In genomic region chr6:54441020-54441419, GRCh38 we compare ENCODE assay signal across 17 cellular contexts.
DNase-seq lines count a peak whose midpoint lies in the region; ATAC-seq and TF ChIP-seq lines count a peak whose summit lies in the region.
"Had no signal": no experiment of that assay in that cellular context is flagged by ENCODE, and none has a peak within 500 bp of the region (broad histone marks: within the 10 kb centered on the region; RNA-seq: fewer than 3 reads in every experiment).

No MANE protein-coding gene starts in this region.

- H3K4me1 ChIP-seq in PC-3 (ENCODE audit: insufficient read depth, low read length) (peaks cover 8% of the 10 kb centered on the region; the same call in 1 of the 2 replicates), spleen (no peaks in the 10 kb centered on the region)
- H3K4me1 ChIP-seq in naive thymus-derived CD4-positive, alpha-beta T cell (ENCODE audit: control insufficient read depth in 2 of 2, insufficient read depth in 2 of 2, low read length in 2 of 2), result no peaks in the 10 kb centered on the region
- H3K4me1 ChIP-seq: A549; BLaER1 treated with 17β-estradiol and CSF1 and Interleukin-3, amounts not matched to agents 10 nM and 100 nM; Caco-2 had no signal

- CTCF ChIA-PET in PC-3 (lab: Charles Lee), result no interaction called here
- CTCF ChIA-PET in naive thymus-derived CD4-positive, alpha-beta T cell (lab: Charles Lee), result no interaction called here

- BruUV-seq in PC-3 (replicated peaks; lab: Mats Ljungman, UMichigan), result no TSS peak

- H3K27me3 ChIP-seq in PC-3 (ENCODE audit: low read length), result no peaks in the 10 kb centered on the region
- no peaks in the 10 kb centered on the region for H3K27me3 ChIP-seq in spleen (replicated peaks in 1 of 7)
- H3K27me3 ChIP-seq in naive thymus-derived CD4-positive, alpha-beta T cell (ENCODE audit: control insufficient read depth in 2 of 2, insufficient read depth in 2 of 2, low read length in 2 of 2), result no peaks in the 10 kb centered on the region
- H3K27me3 ChIP-seq: BLaER1 treated with 17β-estradiol and CSF1 and Interleukin-3, amounts not matched to agents 10 nM and 100 nM had no signal

- ATAC-seq in PC-3, result no peak
- ATAC-seq in naive thymus-derived CD4-positive, alpha-beta T cell, result no peak
- ATAC-seq: A549; CD8-positive, alpha-beta T cell had no signal

- DNase-seq in PC-3 (no peak), posterior vena cava (ENCODE audit: low spot score) (peak; percentile 30), spleen (peak; percentile 51)
- DNase-seq in naive thymus-derived CD4-positive, alpha-beta T cell, result no peak
- no peak for DNase-seq in activated CD4-positive, alpha-beta T cell treated with anti-CD3 and anti-CD28 coated beads, Interleukin-2, amount 10 ng/mL, durations not matched to agents 24 days and 14 days
- no peak for DNase-seq in stimulated activated CD4-positive, alpha-beta T cell treated with anti-CD3 and anti-CD28 coated beads, Interleukin-1b, Interleukin-23, amount 100 ng/mL, for 48 hours
- DNase-seq: AML-193; Caco-2; CD4-positive, alpha-beta T cell; CD8-positive, alpha-beta T cell; DMS79 treated with DMSO at 0.1 percent for 48 hours; GF-D8 had no signal

- H3K9ac ChIP-seq in PC-3 (ENCODE audit: low read length), result no peak overlapping the region
- H3K9ac ChIP-seq: BLaER1 treated with 17β-estradiol and CSF1 and Interleukin-3, amounts not matched to agents 10 nM and 100 nM had no signal

- TF ChIP-seq CTCF in PC-3 (conservative IDR thresholded peaks at IDR 0.05; ENCODE audit: low read depth, low read length) (no peak), spleen (IDR thresholded peaks at IDR 0.05 in 8 of 11, conservative IDR thresholded peaks at IDR 0.05 in 3 of 11) (no peak)

- H3K4me1 Mint-ChIP-seq in naive thymus-derived CD4-positive, alpha-beta T cell, result no peaks in the 10 kb centered on the region
- H3K4me1 Mint-ChIP-seq in activated CD4-positive, alpha-beta T cell treated with anti-CD3 and anti-CD28 coated beads, Interleukin-2, amount 10 ng/mL, durations not matched to agents 24 days and 14 days, result no peaks in the 10 kb centered on the region
- H3K4me1 Mint-ChIP-seq: B cell had no signal

- no peaks in the 10 kb centered on the region for H3K9me3 ChIP-seq in PC-3 (ENCODE audit: low read length)
- peaks cover 0 to 10% (median 0%) of the 10 kb centered on the region in 8 donors for H3K9me3 ChIP-seq in spleen
- H3K9me3 ChIP-seq in naive thymus-derived CD4-positive, alpha-beta T cell (ENCODE audit: control insufficient read depth in 2 of 3, low read length in 3 of 3), result no peaks in the 10 kb centered on the region
- H3K9me3 ChIP-seq: A549; BLaER1 treated with 17β-estradiol and CSF1 and Interleukin-3, amounts not matched to agents 10 nM and 100 nM; Caco-2 had no signal

- peaks cover 0 to 22% (median 7%) of the 10 kb centered on the region in 11 donors for H3K9me3 Mint-ChIP-seq in naive thymus-derived CD4-positive, alpha-beta T cell
- peaks cover 3% of the 10 kb centered on the region for H3K9me3 Mint-ChIP-seq in activated CD4-positive, alpha-beta T cell treated with anti-CD3 and anti-CD28 coated beads, Interleukin-2, amount 10 ng/mL, durations not matched to agents 24 days and 14 days

- POLR2A ChIA-PET in PC-3 (lab: Charles Lee; ENCODE audit: unreplicated experiment), result no interaction called here
- POLR2A ChIA-PET in naive thymus-derived CD4-positive, alpha-beta T cell (lab: Charles Lee), result no interaction called here

- no peak overlapping the region for H3K4me3 Mint-ChIP-seq in naive thymus-derived CD4-positive, alpha-beta T cell
- H3K4me3 Mint-ChIP-seq in activated CD4-positive, alpha-beta T cell treated with anti-CD3 and anti-CD28 coated beads, Interleukin-2, amount 10 ng/mL, durations not matched to agents 24 days and 14 days, result no peak overlapping the region
- H3K4me3 Mint-ChIP-seq: B cell; CD4-positive, alpha-beta T cell; CD8-positive, alpha-beta T cell had no signal

- H3K36me3 Mint-ChIP-seq in naive thymus-derived CD4-positive, alpha-beta T cell, result no peaks in the 10 kb centered on the region
- no peaks in the 10 kb centered on the region for H3K36me3 Mint-ChIP-seq in activated CD4-positive, alpha-beta T cell treated with anti-CD3 and anti-CD28 coated beads, Interleukin-2, amount 10 ng/mL, durations not matched to agents 24 days and 14 days (ENCODE audit: low read depth)
- H3K36me3 Mint-ChIP-seq: CD8-positive, alpha-beta T cell had no signal

- H3K4me2 ChIP-seq in PC-3 (ENCODE audit: low read length), result no peak overlapping the region
- H3K4me2 ChIP-seq: A549; BLaER1 treated with 17β-estradiol and CSF1 and Interleukin-3, amounts not matched to agents 10 nM and 100 nM had no signal

- H3K9me2 ChIP-seq in PC-3 (replicated peaks; ENCODE audit: low read length), result no peaks in the 10 kb centered on the region

- H4K20me1 ChIP-seq in PC-3 (ENCODE audit: low read length), result no peaks in the 10 kb centered on the region
- H4K20me1 ChIP-seq: BLaER1 treated with 17β-estradiol and CSF1 and Interleukin-3, amounts not matched to agents 10 nM and 100 nM had no signal

- no peak overlapping the region for H3K27ac Mint-ChIP-seq in naive thymus-derived CD4-positive, alpha-beta T cell
- H3K27ac Mint-ChIP-seq in activated CD4-positive, alpha-beta T cell treated with anti-CD3 and anti-CD28 coated beads, Interleukin-2, amount 10 ng/mL, durations not matched to agents 24 days and 14 days, result no peak overlapping the region
- H3K27ac Mint-ChIP-seq: B cell; CD4-positive, alpha-beta T cell; CD8-positive, alpha-beta T cell had no signal

- WGBS in spleen, 5 donors, result 83 to 95% (median 92%) methylated on average over 2 of the region's 2 CpGs

- H3K4me3 ChIP-seq in PC-3 (ENCODE audit: low read length) (no peak overlapping the region), spleen (no peak overlapping the region)
- H3K4me3 ChIP-seq in naive thymus-derived CD4-positive, alpha-beta T cell (ENCODE audit: low read length), result no peak overlapping the region
- H3K4me3 ChIP-seq: A549; BLaER1 treated with 17β-estradiol and CSF1 and Interleukin-3, amounts not matched to agents 10 nM and 100 nM had no signal

- intact Hi-C loops in PC-3 (cut with micrococcal nuclease) (no loop called here), posterior vena cava (cut with DNase I) (no loop called here), spleen (cut with DNase I; ENCODE audit: low total_unique reads) (no loop called here)
- intact Hi-C loops in naive thymus-derived CD4-positive, alpha-beta T cell (cut with micrococcal nuclease), result no loop called here
- intact Hi-C loops in activated CD4-positive, alpha-beta T cell treated with anti-CD3 and anti-CD28 coated beads, Interleukin-2, amount 10 ng/mL, durations not matched to agents 24 days and 14 days (cut with micrococcal nuclease), result no loop called here

- H3K79me2 ChIP-seq in PC-3 (ENCODE audit: low read length), result no peaks in the 10 kb centered on the region

- peak overlapping the region; percentile 40; the same call in 1 of the 2 replicates for H2AFZ ChIP-seq in PC-3 (ENCODE audit: low read length)

- H3K27ac ChIP-seq in PC-3 (ENCODE audit: low read length) (no peak overlapping the region), spleen (no peak overlapping the region)
- H3K27ac ChIP-seq in naive thymus-derived CD4-positive, alpha-beta T cell (ENCODE audit: low read depth, low read length), result no peak overlapping the region
- H3K27ac ChIP-seq: 22Rv1; A549; BLaER1 treated with 17β-estradiol and CSF1 and Interleukin-3, amounts not matched to agents 10 nM and 100 nM; C4-2B had no signal

- H3F3A ChIP-seq in PC-3 (ENCODE audit: low read length, unreplicated experiment), result no peaks in the 10 kb centered on the region

- no peaks in the 10 kb centered on the region for H3K27me3 Mint-ChIP-seq in naive thymus-derived CD4-positive, alpha-beta T cell
- no peaks in the 10 kb centered on the region for H3K27me3 Mint-ChIP-seq in activated CD4-positive, alpha-beta T cell treated with anti-CD3 and anti-CD28 coated beads, Interleukin-2, amount 10 ng/mL, durations not matched to agents 24 days and 14 days
- H3K27me3 Mint-ChIP-seq: B cell; CD4-positive, alpha-beta T cell had no signal

- TF ChIP-seq POLR2A in spleen (IDR thresholded peaks at IDR 0.05), result no peak

- H3K36me3 ChIP-seq in PC-3 (ENCODE audit: low read depth, low read length) (no peaks in the 10 kb centered on the region), spleen (no peaks in the 10 kb centered on the region)
- H3K36me3 ChIP-seq in naive thymus-derived CD4-positive, alpha-beta T cell (ENCODE audit: control insufficient read depth in 2 of 3, insufficient read depth in 3 of 3, low read length in 3 of 3), result no peaks in the 10 kb centered on the region
- H3K36me3 ChIP-seq: BLaER1 treated with 17β-estradiol and CSF1 and Interleukin-3, amounts not matched to agents 10 nM and 100 nM had no signal

Comparison
In these comparisons a context has a peak if more than half of its experiments do, and no peak if none do; other contexts are left out.
1. DNase-seq: peak in posterior vena cava (single experiment) and spleen (single experiment); none in PC-3 (single experiment), naive thymus-derived CD4-positive, alpha-beta T cell (0 of 9), activated CD4-positive, alpha-beta T cell treated with anti-CD3 and anti-CD28 coated beads, Interleukin-2, amount 10 ng/mL, durations not matched to agents 24 days and 14 days (single experiment) and stimulated activated CD4-positive, alpha-beta T cell treated with anti-CD3 and anti-CD28 coated beads, Interleukin-1b, Interleukin-23, amount 100 ng/mL, for 48 hours (single experiment).